15 cellular contexts compared by ENCODE assay signal in the genomic region with DNA sequence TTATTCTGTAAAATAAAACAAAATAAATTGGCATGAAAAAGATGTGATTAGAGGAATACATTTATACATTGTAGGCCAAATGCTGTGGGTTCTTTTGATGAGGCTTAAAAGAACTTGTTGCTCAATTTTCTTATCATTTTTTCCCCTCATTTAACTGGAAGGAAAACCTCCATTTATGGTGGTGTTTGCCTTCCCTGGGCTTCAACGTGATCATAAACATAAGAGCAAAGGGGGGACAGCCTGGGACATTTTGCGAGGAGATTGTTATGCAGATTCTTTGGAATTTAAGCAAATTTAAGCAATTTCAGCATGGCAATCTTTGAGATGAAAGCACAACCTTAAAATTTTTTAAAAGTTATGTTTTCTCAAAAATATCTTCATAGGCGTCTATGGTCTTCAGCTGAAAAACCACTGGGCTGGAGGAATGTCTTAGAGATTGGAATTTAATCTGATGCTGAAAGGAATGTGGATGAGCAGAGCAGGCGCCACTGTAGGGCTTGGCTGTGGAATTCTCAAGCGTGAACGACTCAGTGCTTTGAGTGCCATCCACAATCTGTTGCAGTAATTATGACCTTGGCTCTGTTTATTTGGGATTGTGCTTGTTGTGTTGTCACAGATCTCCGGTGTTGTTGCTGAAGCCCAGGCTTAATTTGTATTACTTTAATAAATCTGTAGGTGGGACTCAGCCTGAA.
DNase-seq lines count a peak whose midpoint lies in the region; ATAC-seq, FAIRE-seq and TF ChIP-seq lines count a peak whose summit lies in the region.
"Had no signal": no experiment of that assay in that cellular context is flagged by ENCODE, and none has a peak within 500 bp of the region (broad histone marks: within the 10 kb centered on the region; RNA-seq: fewer than 3 reads in every experiment).

No MANE protein-coding gene starts in this region.

- H4K5ac ChIP-seq in IMR-90 (ENCODE audit: low read depth, low read length) (no peak overlapping the region), H1 (ENCODE audit: insufficient read length, low read depth, low read length) (no peak overlapping the region)

- H3K4me1 Mint-ChIP-seq in nephron = peaks cover 11% of the 10 kb centered on the region
- H3K4me1 Mint-ChIP-seq: activated CD4-positive, alpha-beta T cell treated with anti-CD3 and anti-CD28 coated beads for 36 hours; activated T-helper 17 cell treated with anti-CD3 and anti-CD28 coated beads, Interleukin-2, amount 50 U/mL, for 72 hours; CD8-positive, alpha-beta memory T cell; immature natural killer cell; stimulated activated memory B cell treated with anti-CD40 and anti-IgM and Interleukin-4, amounts not matched to agents 10 μg/mL and 1 μg/mL and 100 μg/mL, for 72 hours had no signal

- H3K4me1 ChIP-seq in IMR-90 (ENCODE audit: control insufficient read depth, insufficient read depth, low read length) (peaks cover 3% of the 10 kb centered on the region), H1 (replicated peaks in 1 of 4; ENCODE audit: control insufficient read depth in 3 of 4, insufficient read depth in 4 of 4, low read length in 3 of 4) (peaks cover 0 to 5% (median 2%) of the 10 kb centered on the region in 4 experiments; a peak in 3 of 7 replicates)

- DNase-seq in EH (ENCODE audit: low read depth) = peak; percentile 83
- DNase-seq in IMR-90 = peak; percentile 19
- no peak for DNase-seq in H1 (ENCODE audit: low read depth in 1 of 2, low spot score in 2 of 2)
- no peak for DNase-seq in activated T-cell treated with anti-CD3 and anti-CD28 coated beads, Interleukin-2, amount 50 U/mL, for 1 hour
- no peak for DNase-seq in ecto neural progenitor cell (ENCODE audit: low spot score)
- DNase-seq in NCI-H1436 (lab: John Stamatoyannopoulos, UW) = no peak
- DNase-seq: activated CD4-positive, alpha-beta T cell treated with anti-CD3 and anti-CD28 coated beads for 36 hours; CD8-positive, alpha-beta memory T cell; immature natural killer cell; NCI-H510A had no signal

- H2BK20ac ChIP-seq in IMR-90 (ENCODE audit: low read depth, low read length) = 0 out of 2 replicates have a peak overlapping the region, but pooled peaks have one; percentile 44
- no peak overlapping the region for H2BK20ac ChIP-seq in H1 (ENCODE audit: low read length)

- H3K79me2 ChIP-seq in H1 (ENCODE audit: control insufficient read depth in 1 of 2, insufficient read depth in 2 of 2, low read length in 2 of 2) = no peaks in the 10 kb centered on the region

- ATAC-seq in IMR-90 (ENCODE audit: low read depth) (peak; percentile 83), GM18868 (IDR thresholded peaks at IDR 0.05; ENCODE audit: unreplicated experiment) (no peak)
- ATAC-seq: activated CD4-positive, alpha-beta T cell treated with anti-CD3 and anti-CD28 coated beads for 36 hours; activated T-helper 17 cell treated with anti-CD3 and anti-CD28 coated beads, Interleukin-2, amount 50 U/mL, for 72 hours; stimulated activated memory B cell treated with anti-CD40 and anti-IgM and Interleukin-4, amounts not matched to agents 10 μg/mL and 1 μg/mL and 100 μg/mL, for 72 hours had no signal

- no peak overlapping the region for H2BK5ac ChIP-seq in IMR-90 (ENCODE audit: low read depth, low read length, poor library complexity, severe bottlenecking)
- 0 out of 2 replicates have a peak overlapping the region, but pooled peaks have one; percentile 17 for H2BK5ac ChIP-seq in H1 (ENCODE audit: low read depth, low read length)

- H3K9me1 ChIP-seq in IMR-90 (ENCODE audit: insufficient read depth, low read length) = peaks cover 4% of the 10 kb centered on the region

- H3K9me3 ChIP-seq in IMR-90 (ENCODE audit: control insufficient read depth, insufficient read depth, low read length) (no peaks in the 10 kb centered on the region), H1 (ENCODE audit: insufficient read depth in 2 of 2, low read depth in 1 of 2, low read length in 1 of 2) (no peaks in the 10 kb centered on the region)

- no peak overlapping the region for H3K56ac ChIP-seq in IMR-90 (ENCODE audit: extremely low read depth, insufficient read depth, low read length)
- H3K56ac ChIP-seq in H1 (replicated peaks; ENCODE audit: insufficient read length, low read depth, low read length) = no peak overlapping the region

- H2AFZ ChIP-seq in IMR-90 (replicated peaks; ENCODE audit: low read length, poor library complexity) (no peak overlapping the region), H1 (ENCODE audit: low read length) (0 out of 2 replicates have a peak overlapping the region, but pooled peaks have one; percentile 0)

- no peak for TF ChIP-seq POLR2A in IMR-90 (IDR thresholded peaks at IDR 0.05; ENCODE audit: low read depth, low read length)
- TF ChIP-seq POLR2A in H1 (IDR thresholded peaks at IDR 0.05; ENCODE audit: control extremely low read depth in 1 of 2, low read depth in 2 of 2, low read length in 2 of 2) = no peak

- H4K20me1 ChIP-seq in IMR-90 (ENCODE audit: insufficient read depth, low read length) (no peaks in the 10 kb centered on the region), H1 (replicated peaks in 1 of 2; ENCODE audit: control insufficient read depth in 1 of 2, insufficient read depth in 2 of 2, low read length in 2 of 2) (no peaks in the 10 kb centered on the region)

- H4K8ac ChIP-seq in IMR-90 (ENCODE audit: low read depth in 2 of 2, low read length in 2 of 2) (no peak overlapping the region), H1 (ENCODE audit: extremely low read depth, insufficient read depth, low read length) (no peak overlapping the region)

- peak overlapping the region; percentile 41 for H2BK120ac ChIP-seq in IMR-90 (ENCODE audit: low read depth, low read length)
- H2BK120ac ChIP-seq in H1 (replicated peaks; ENCODE audit: low read depth, low read length) = no peak overlapping the region

- H2BK15ac ChIP-seq in IMR-90 (ENCODE audit: low read depth, low read length) = no peak overlapping the region; the same call in 2 of the 3 replicates
- H2BK15ac ChIP-seq in H1 (ENCODE audit: low read length) = no peak overlapping the region

- H3K27ac ChIP-seq in IMR-90 (ENCODE audit: insufficient read depth, low read length) (no peak overlapping the region), H1 (ENCODE audit: low read depth, low read length) (no peak overlapping the region)

- no peak for TF ChIP-seq CTCF in IMR-90 (conservative IDR thresholded peaks at IDR 0.05; ENCODE audit: low read depth, low read length)
- TF ChIP-seq CTCF in H1 (IDR thresholded peaks at IDR 0.05; ENCODE audit: control extremely low read depth in 1 of 3, insufficient read depth in 1 of 3, low read depth in 1 of 3, low read length in 3 of 3) = no peak
- TF ChIP-seq CTCF in nephron (IDR thresholded peaks at IDR 0.05; ENCODE audit: unreplicated experiment in 3 of 3) = no peak

- H3K27me3 ChIP-seq in IMR-90 (ENCODE audit: control insufficient read depth, insufficient read depth, low read length) (no peaks in the 10 kb centered on the region), H1 (replicated peaks in 1 of 4; ENCODE audit: control insufficient read depth in 3 of 4, extremely low read depth in 1 of 4, insufficient read depth in 3 of 4, low read length in 3 of 4) (no peaks in the 10 kb centered on the region)

- intact Hi-C loops in IMR-90 (cut with micrococcal nuclease) = no loop called here

- H2AK5ac ChIP-seq in IMR-90 (ENCODE audit: low read depth, low read length) = 0 out of 2 replicates have a peak overlapping the region, but pooled peaks have one; percentile 24
- H2AK5ac ChIP-seq in H1 (ENCODE audit: low read depth, low read length) = no peak overlapping the region

- dilution Hi-C loops in IMR-90 (cut with HindIII; ENCODE audit: low sequenced_read_pairs, unreplicated experiment) = no loop called here

- no peak overlapping the region for H3K14ac ChIP-seq in IMR-90 (replicated peaks; ENCODE audit: low read depth, low read length)
- no peak overlapping the region for H3K14ac ChIP-seq in H1 (ENCODE audit: insufficient read length)

- H3K18ac ChIP-seq in IMR-90 (ENCODE audit: low read depth, low read length) = no peak overlapping the region
- H3K18ac ChIP-seq in H1 (ENCODE audit: extremely low read depth, low read length) = no peak overlapping the region

- H3K36me3 Mint-ChIP-seq in nephron (ENCODE audit: low read depth) = no peaks in the 10 kb centered on the region
- H3K36me3 Mint-ChIP-seq: CD8-positive, alpha-beta memory T cell; immature natural killer cell; stimulated activated memory B cell treated with anti-CD40 and anti-IgM and Interleukin-4, amounts not matched to agents 10 μg/mL and 1 μg/mL and 100 μg/mL, for 72 hours had no signal

- no peak overlapping the region for H3K9ac ChIP-seq in IMR-90 (ENCODE audit: low read depth, low read length)
- no peak overlapping the region for H3K9ac ChIP-seq in H1 (replicated peaks in 1 of 4; ENCODE audit: extremely low read depth in 1 of 4, low read depth in 3 of 4, low read length in 3 of 4)

- TF ChIP-seq RAD21 in IMR-90 (IDR thresholded peaks at IDR 0.05; ENCODE audit: low read length) (no peak), H1 (IDR thresholded peaks at IDR 0.05 in 1 of 2, conservative IDR thresholded peaks at IDR 0.05 in 1 of 2; ENCODE audit: low read depth in 2 of 2, low read length in 2 of 2) (no peak)

- POLR2A ChIA-PET in IMR-90 (lab: Charles Lee; ENCODE audit: unreplicated experiment) (no interaction called here), H1 (lab: Charles Lee; ENCODE audit: partially characterized antibody) (interaction anchor here (0.6 to 2.6 kb wide), 2 partner anchors 167 to 240 kb away, joined by 3 to 6 read pairs; a partner anchor contains a TSS)

- in situ Hi-C loops in IMR-90 (cut with MboI; ENCODE audit: low sequenced_read_pairs) = no loop called here

- H3K23ac ChIP-seq in IMR-90 (ENCODE audit: low read depth, low read length) = no peak overlapping the region; the same call in 1 of the 2 replicates
- no peak overlapping the region for H3K23ac ChIP-seq in H1 (ENCODE audit: insufficient read length)

- TF ChIP-seq EP300 in H1 (IDR thresholded peaks at IDR 0.05; ENCODE audit: borderline replicate concordance in 1 of 2, low read depth in 2 of 2, low read length in 2 of 2) = no peak

- H3K9me3 Mint-ChIP-seq in nephron = no peaks in the 10 kb centered on the region
- H3K9me3 Mint-ChIP-seq: activated T-helper 17 cell treated with anti-CD3 and anti-CD28 coated beads, Interleukin-2, amount 50 U/mL, for 72 hours; stimulated activated memory B cell treated with anti-CD40 and anti-IgM and Interleukin-4, amounts not matched to agents 10 μg/mL and 1 μg/mL and 100 μg/mL, for 72 hours had no signal

- H2BK12ac ChIP-seq in H1 (ENCODE audit: low read depth, low read length) = peak overlapping the region; percentile 62; the same call in 1 of the 2 replicates

- H3K36me3 ChIP-seq in IMR-90 (ENCODE audit: control insufficient read depth, insufficient read depth, low read length) = no peaks in the 10 kb centered on the region
- no peaks in the 10 kb centered on the region for H3K36me3 ChIP-seq in H1 (ENCODE audit: control insufficient read depth in 2 of 4, insufficient read depth in 4 of 4, low read length in 3 of 4)

- no peak overlapping the region for H2AK9ac ChIP-seq in IMR-90 (replicated peaks; ENCODE audit: low read depth, low read length, poor library complexity)

- H4K91ac ChIP-seq in IMR-90 (ENCODE audit: insufficient read depth, low read depth, low read length) (no peak overlapping the region), H1 (replicated peaks; ENCODE audit: insufficient read length, low read length) (no peak overlapping the region)

- H3K4me2 ChIP-seq in IMR-90 (ENCODE audit: low read depth, low read length) (no peak overlapping the region), H1 (ENCODE audit: insufficient read depth in 1 of 2, low read depth in 2 of 2, low read length in 2 of 2) (peak overlapping the region in 1 of 2 experiments; percentile 3; a peak in 1 of 4 replicates)

- H3K4me3 Mint-ChIP-seq in nephron = no peak overlapping the region
- H3K4me3 Mint-ChIP-seq: activated CD4-positive, alpha-beta T cell treated with anti-CD3 and anti-CD28 coated beads for 36 hours; activated T-helper 17 cell treated with anti-CD3 and anti-CD28 coated beads, Interleukin-2, amount 50 U/mL, for 72 hours; CD8-positive, alpha-beta memory T cell; immature natural killer cell; stimulated activated memory B cell treated with anti-CD40 and anti-IgM and Interleukin-4, amounts not matched to agents 10 μg/mL and 1 μg/mL and 100 μg/mL, for 72 hours had no signal

- no peaks in the 10 kb centered on the region for H3K23me2 ChIP-seq in H1 (ENCODE audit: low read depth, low read length)

- H3K4ac ChIP-seq in IMR-90 (ENCODE audit: low read depth, low read length) = no peak overlapping the region
- no peak overlapping the region for H3K4ac ChIP-seq in H1 (replicated peaks; ENCODE audit: insufficient read length, low read depth, low read length)

- WGBS in IMR-90 (ENCODE audit: extremely low coverage in 2 of 2, insufficient read length in 1 of 2), 2 experiments = 17% methylated on average over 2 of the region's 7 CpGs; no CpG with 5 or more reads in 1 of the 2 experiments
- 54% methylated on average over 7 of the region's 7 CpGs; no CpG with 5 or more reads in 1 of the 2 experiments for WGBS in H1 (ENCODE audit: extremely low coverage in 1 of 2, insufficient coverage in 1 of 2, insufficient read length in 1 of 2, insufficient replicate concordance in 2 of 2, low coverage in 1 of 2, low lambda C conversion rate in 2 of 2, missing lambda C conversion rate in 1 of 2), 2 experiments

- no TSS peak for BruUV-seq in IMR-90 (replicated peaks; lab: Mats Ljungman, UMichigan)

- FAIRE-seq in H1 (lab: Jason Lieb, UNC) = peak; percentile 81
- FAIRE-seq: bronchial epithelial cell had no signal

- H3K4me3 ChIP-seq in IMR-90 (ENCODE audit: insufficient read depth, low read depth, low read length) (no peak overlapping the region), H1 (ENCODE audit: extremely low read depth in 1 of 4, insufficient read depth in 2 of 4, low read depth in 3 of 4, low read length in 4 of 4) (peak overlapping the region in 1 of 4 experiments; percentile 2; a peak in 1 of 8 replicates)

- CTCF ChIA-PET in IMR-90 (lab: Yijun Ruan, JAX) = interaction anchor here (0.6 kb wide), 1 partner anchor 1152 kb away, joined by 5 read pairs; no protein-coding TSS in a partner anchor
- CTCF ChIA-PET in H1 (lab: Charles Lee; ENCODE audit: partially characterized antibody) = interaction anchor here (10.5 kb wide), 1 partner anchor 238 kb away, joined by 197 read pairs; no protein-coding TSS in a partner anchor

- H3K79me1 ChIP-seq in IMR-90 (ENCODE audit: low read depth in 1 of 2, low read length in 2 of 2) (no peaks in the 10 kb centered on the region), H1 (ENCODE audit: low read depth, low read length) (no peaks in the 10 kb centered on the region)

- peak overlapping the region in 2 of 3 experiments; percentile 17 to 50 for H3K27ac Mint-ChIP-seq in nephron
- H3K27ac Mint-ChIP-seq: activated CD4-positive, alpha-beta T cell treated with anti-CD3 and anti-CD28 coated beads for 36 hours; activated T-helper 17 cell treated with anti-CD3 and anti-CD28 coated beads, Interleukin-2, amount 50 U/mL, for 72 hours; CD8-positive, alpha-beta memory T cell; immature natural killer cell; stimulated activated memory B cell treated with anti-CD40 and anti-IgM and Interleukin-4, amounts not matched to agents 10 μg/mL and 1 μg/mL and 100 μg/mL, for 72 hours had no signal

- H3K27me3 Mint-ChIP-seq in nephron (ENCODE audit: low read depth) = no peaks in the 10 kb centered on the region
- H3K27me3 Mint-ChIP-seq: activated CD4-positive, alpha-beta T cell treated with anti-CD3 and anti-CD28 coated beads for 36 hours had no signal

Comparison
In these comparisons a context has a peak if more than half of its experiments do, and no peak if none do; other contexts are left out.
1. DNase-seq: peak in EH (single experiment) and IMR-90 (single experiment); none in H1 (0 of 2), activated T-cell treated with anti-CD3 and anti-CD28 coated beads, Interleukin-2, amount 50 U/mL, for 1 hour (single experiment), ecto neural progenitor cell (single experiment) and NCI-H1436 (single experiment).